In the genomic region with DNA sequence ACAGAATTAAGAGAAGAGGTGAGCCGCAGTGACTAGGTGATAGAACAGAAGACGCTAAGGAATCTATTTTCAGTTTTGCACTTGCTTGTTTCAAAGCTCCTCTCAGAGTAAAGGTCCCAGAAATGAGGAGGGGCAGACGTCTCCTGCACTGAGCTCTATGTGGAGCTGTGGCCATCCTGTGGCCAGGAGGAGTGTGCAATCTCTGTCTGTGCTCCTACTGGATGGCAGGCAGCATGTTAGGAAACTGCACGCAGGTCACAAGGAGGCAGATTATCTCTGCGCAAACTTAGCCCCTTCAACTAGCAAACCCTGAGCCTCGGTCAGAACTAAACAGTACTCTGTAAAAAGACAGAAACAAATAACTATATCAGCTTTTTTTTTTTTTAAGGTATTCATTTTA, we compare ENCODE assay signal across 1 cellular context.
TF ChIP-seq lines count a peak whose summit lies in the region.

No MANE protein-coding gene starts in this region.

TF ChIP-seq in HepG2, 621 proteins besides CTCF, POLR2A, EP300 and RAD21:
- TF ChIP-seq, protein P1, sequence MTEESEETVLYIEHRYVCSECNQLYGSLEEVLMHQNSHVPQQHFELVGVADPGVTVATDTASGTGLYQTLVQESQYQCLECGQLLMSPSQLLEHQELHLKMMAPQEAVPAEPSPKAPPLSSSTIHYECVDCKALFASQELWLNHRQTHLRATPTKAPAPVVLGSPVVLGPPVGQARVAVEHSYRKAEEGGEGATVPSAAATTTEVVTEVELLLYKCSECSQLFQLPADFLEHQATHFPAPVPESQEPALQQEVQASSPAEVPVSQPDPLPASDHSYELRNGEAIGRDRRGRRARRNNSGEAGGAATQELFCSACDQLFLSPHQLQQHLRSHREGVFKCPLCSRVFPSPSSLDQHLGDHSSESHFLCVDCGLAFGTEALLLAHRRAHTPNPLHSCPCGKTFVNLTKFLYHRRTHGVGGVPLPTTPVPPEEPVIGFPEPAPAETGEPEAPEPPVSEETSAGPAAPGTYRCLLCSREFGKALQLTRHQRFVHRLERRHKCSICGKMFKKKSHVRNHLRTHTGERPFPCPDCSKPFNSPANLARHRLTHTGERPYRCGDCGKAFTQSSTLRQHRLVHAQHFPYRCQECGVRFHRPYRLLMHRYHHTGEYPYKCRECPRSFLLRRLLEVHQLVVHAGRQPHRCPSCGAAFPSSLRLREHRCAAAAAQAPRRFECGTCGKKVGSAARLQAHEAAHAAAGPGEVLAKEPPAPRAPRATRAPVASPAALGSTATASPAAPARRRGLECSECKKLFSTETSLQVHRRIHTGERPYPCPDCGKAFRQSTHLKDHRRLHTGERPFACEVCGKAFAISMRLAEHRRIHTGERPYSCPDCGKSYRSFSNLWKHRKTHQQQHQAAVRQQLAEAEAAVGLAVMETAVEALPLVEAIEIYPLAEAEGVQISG (CRISPR knock-in tag; IDR thresholded peaks at IDR 0.05), result 0 out of 2 replicates have a peak, but pooled peaks have one; percentile 16
- no peak for TF ChIP-seq IKZF1 (IDR thresholded peaks at IDR 0.05)
